Comparison of ENCODE assay signal across 1 cellular context in the genomic region with DNA sequence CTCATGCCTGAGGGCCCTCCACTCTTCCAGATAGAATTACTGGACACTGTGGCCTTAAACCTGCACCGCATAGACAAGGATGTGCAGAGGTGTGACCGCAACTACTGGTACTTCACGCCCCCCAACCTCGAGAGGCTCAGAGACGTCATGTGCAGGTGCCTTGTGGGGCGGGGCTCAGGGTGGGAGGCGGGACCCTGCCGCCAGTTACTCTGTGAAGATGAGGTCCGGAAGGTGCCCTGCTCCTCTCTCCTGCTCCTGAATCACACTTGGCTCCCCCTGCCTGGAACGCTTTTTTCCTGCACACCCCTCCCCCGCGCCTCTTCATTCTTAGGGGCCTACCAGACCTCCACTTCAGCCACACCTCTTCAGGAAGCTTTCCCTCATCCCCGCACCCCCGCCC.
TF ChIP-seq lines count a peak whose summit lies in the region.

No MANE protein-coding gene starts in this region.

TF ChIP-seq in WTC11, 78 proteins besides CTCF, POLR2A, EP300 and RAD21 (continued from another document):
- TF ChIP-seq, protein P1, sequence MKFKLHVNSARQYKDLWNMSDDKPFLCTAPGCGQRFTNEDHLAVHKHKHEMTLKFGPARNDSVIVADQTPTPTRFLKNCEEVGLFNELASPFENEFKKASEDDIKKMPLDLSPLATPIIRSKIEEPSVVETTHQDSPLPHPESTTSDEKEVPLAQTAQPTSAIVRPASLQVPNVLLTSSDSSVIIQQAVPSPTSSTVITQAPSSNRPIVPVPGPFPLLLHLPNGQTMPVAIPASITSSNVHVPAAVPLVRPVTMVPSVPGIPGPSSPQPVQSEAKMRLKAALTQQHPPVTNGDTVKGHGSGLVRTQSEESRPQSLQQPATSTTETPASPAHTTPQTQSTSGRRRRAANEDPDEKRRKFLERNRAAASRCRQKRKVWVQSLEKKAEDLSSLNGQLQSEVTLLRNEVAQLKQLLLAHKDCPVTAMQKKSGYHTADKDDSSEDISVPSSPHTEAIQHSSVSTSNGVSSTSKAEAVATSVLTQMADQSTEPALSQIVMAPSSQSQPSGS (CRISPR knock-in tag; IDR thresholded peaks at IDR 0.05; ENCODE audit: borderline replicate concordance, low read depth) = no peak
- TF ChIP-seq NFYB (CRISPR knock-in tag; conservative IDR thresholded peaks at IDR 0.05; ENCODE audit: low read depth) (no peak), SOX15 (CRISPR knock-in tag; IDR thresholded peaks at IDR 0.05) (no peak), JUN (CRISPR knock-in tag; IDR thresholded peaks at IDR 0.05) (no peak), ETV6 (CRISPR knock-in tag; IDR thresholded peaks at IDR 0.05) (no peak), ZNF121 (CRISPR knock-in tag; IDR thresholded peaks at IDR 0.05) (no peak), PRRX2 (CRISPR knock-in tag; IDR thresholded peaks at IDR 0.05) (no peak), NR3C1 (CRISPR knock-in tag; conservative IDR thresholded peaks at IDR 0.05; ENCODE audit: low read depth) (no peak), ZNF416 (CRISPR knock-in tag; IDR thresholded peaks at IDR 0.05) (no peak), GABPB1 (CRISPR knock-in tag; IDR thresholded peaks at IDR 0.05) (no peak), EMX1 (CRISPR knock-in tag; IDR thresholded peaks at IDR 0.05) (no peak), TCF7 (CRISPR knock-in tag; IDR thresholded peaks at IDR 0.05; ENCODE audit: low read depth) (no peak)
- TF ChIP-seq, protein P2, sequence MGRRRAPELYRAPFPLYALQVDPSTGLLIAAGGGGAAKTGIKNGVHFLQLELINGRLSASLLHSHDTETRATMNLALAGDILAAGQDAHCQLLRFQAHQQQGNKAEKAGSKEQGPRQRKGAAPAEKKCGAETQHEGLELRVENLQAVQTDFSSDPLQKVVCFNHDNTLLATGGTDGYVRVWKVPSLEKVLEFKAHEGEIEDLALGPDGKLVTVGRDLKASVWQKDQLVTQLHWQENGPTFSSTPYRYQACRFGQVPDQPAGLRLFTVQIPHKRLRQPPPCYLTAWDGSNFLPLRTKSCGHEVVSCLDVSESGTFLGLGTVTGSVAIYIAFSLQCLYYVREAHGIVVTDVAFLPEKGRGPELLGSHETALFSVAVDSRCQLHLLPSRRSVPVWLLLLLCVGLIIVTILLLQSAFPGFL (CRISPR knock-in tag; IDR thresholded peaks at IDR 0.05; ENCODE audit: borderline replicate concordance) = no peak
- TF ChIP-seq, protein P3, sequence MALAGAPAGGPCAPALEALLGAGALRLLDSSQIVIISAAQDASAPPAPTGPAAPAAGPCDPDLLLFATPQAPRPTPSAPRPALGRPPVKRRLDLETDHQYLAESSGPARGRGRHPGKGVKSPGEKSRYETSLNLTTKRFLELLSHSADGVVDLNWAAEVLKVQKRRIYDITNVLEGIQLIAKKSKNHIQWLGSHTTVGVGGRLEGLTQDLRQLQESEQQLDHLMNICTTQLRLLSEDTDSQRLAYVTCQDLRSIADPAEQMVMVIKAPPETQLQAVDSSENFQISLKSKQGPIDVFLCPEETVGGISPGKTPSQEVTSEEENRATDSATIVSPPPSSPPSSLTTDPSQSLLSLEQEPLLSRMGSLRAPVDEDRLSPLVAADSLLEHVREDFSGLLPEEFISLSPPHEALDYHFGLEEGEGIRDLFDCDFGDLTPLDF (CRISPR knock-in tag; IDR thresholded peaks at IDR 0.05) = no peak
TF ChIP-seq in WTC11: peak in this region for 0.
